ENCODE assay signal across 1 cellular context in genomic region chr5:132315529-132316067, GRCh38.
TF ChIP-seq lines count a peak whose summit lies in the region.

No MANE protein-coding gene starts in this region.

TF ChIP-seq in K562, 482 proteins besides CTCF, POLR2A, EP300 and RAD21 (continued from another document):
- TF ChIP-seq ELF4 (CRISPR knock-in tag; IDR thresholded peaks at IDR 0.05), result peak; percentile 69
- TF ChIP-seq, protein P1, sequence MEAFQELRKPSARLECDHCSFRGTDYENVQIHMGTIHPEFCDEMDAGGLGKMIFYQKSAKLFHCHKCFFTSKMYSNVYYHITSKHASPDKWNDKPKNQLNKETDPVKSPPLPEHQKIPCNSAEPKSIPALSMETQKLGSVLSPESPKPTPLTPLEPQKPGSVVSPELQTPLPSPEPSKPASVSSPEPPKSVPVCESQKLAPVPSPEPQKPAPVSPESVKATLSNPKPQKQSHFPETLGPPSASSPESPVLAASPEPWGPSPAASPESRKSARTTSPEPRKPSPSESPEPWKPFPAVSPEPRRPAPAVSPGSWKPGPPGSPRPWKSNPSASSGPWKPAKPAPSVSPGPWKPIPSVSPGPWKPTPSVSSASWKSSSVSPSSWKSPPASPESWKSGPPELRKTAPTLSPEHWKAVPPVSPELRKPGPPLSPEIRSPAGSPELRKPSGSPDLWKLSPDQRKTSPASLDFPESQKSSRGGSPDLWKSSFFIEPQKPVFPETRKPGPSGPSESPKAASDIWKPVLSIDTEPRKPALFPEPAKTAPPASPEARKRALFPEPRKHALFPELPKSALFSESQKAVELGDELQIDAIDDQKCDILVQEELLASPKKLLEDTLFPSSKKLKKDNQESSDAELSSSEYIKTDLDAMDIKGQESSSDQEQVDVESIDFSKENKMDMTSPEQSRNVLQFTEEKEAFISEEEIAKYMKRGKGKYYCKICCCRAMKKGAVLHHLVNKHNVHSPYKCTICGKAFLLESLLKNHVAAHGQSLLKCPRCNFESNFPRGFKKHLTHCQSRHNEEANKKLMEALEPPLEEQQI (IDR thresholded peaks at IDR 0.05), result peak; percentile 63; the same call in 1 of the 2 replicates
- TF ChIP-seq IRF9 (tag; IDR thresholded peaks at IDR 0.05), result no peak
- peak; percentile 57; the same call in 1 of the 2 replicates for TF ChIP-seq HNRNPL (IDR thresholded peaks at IDR 0.05; ENCODE audit: low read depth, low read length)
- TF ChIP-seq GTF2F1 (IDR thresholded peaks at IDR 0.05; ENCODE audit: low read depth, low read length), result no peak
- TF ChIP-seq TBL1XR1 (IDR thresholded peaks at IDR 0.05; ENCODE audit: low read length in 2 of 2), result peak; percentile 77 to 96; a peak in 3 of 4 replicates
- no peak for TF ChIP-seq JUNB (CRISPR knock-in tag; conservative IDR thresholded peaks at IDR 0.05)
- TF ChIP-seq ZKSCAN8 (CRISPR knock-in tag; IDR thresholded peaks at IDR 0.05), result no peak
- TF ChIP-seq HLTF (IDR thresholded peaks at IDR 0.05), result 0 out of 2 replicates have a peak, but pooled peaks have one; percentile 17
- TF ChIP-seq TEAD2 (tag; IDR thresholded peaks at IDR 0.05), result no peak
- peak; percentile 91 for TF ChIP-seq DMBX1 (CRISPR knock-in tag; IDR thresholded peaks at IDR 0.05; ENCODE audit: borderline replicate concordance)
- TF ChIP-seq ZBED1 (IDR thresholded peaks at IDR 0.05), result peak; percentile 64; the same call in 1 of the 2 replicates
- peak; percentile 98 for TF ChIP-seq ZNF592 (IDR thresholded peaks at IDR 0.05)
- TF ChIP-seq RUNX1 (IDR thresholded peaks at IDR 0.05; ENCODE audit: low read depth), result 0 out of 2 replicates have a peak, but pooled peaks have one; percentile 43
- TF ChIP-seq, protein P2, sequence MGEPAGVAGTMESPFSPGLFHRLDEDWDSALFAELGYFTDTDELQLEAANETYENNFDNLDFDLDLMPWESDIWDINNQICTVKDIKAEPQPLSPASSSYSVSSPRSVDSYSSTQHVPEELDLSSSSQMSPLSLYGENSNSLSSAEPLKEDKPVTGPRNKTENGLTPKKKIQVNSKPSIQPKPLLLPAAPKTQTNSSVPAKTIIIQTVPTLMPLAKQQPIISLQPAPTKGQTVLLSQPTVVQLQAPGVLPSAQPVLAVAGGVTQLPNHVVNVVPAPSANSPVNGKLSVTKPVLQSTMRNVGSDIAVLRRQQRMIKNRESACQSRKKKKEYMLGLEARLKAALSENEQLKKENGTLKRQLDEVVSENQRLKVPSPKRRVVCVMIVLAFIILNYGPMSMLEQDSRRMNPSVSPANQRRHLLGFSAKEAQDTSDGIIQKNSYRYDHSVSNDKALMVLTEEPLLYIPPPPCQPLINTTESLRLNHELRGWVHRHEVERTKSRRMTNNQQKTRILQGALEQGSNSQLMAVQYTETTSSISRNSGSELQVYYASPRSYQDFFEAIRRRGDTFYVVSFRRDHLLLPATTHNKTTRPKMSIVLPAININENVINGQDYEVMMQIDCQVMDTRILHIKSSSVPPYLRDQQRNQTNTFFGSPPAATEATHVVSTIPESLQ (CRISPR knock-in tag; IDR thresholded peaks at IDR 0.05), result no peak
- no peak for TF ChIP-seq NR4A1 (CRISPR knock-in tag; IDR thresholded peaks at IDR 0.05)
- TF ChIP-seq NR4A1 (tag; IDR thresholded peaks at IDR 0.05), result peak; percentile 88; the same call in 1 of the 2 replicates
TF ChIP-seq in K562: peak in this region for 110.
